Comparison of ENCODE assay signal across 1 cellular context in genomic region chr5:33440482-33441240, GRCh38.
A peak's percentile ranks its signal among the peaks of the same experiment; 100 is the strongest.
TF ChIP-seq lines count a peak whose summit lies in the region.

Gene TARS1, plus strand, starts transcription at chr5:33440965. Its CDS starts 122 bp downstream, at chr5:33441087.

TF ChIP-seq in K562, 482 proteins besides CTCF, POLR2A, EP300 and RAD21 (continued from another document and continues in another):
- TF ChIP-seq NR0B1 (IDR thresholded peaks at IDR 0.05; ENCODE audit: partially characterized antibody) = no peak
- no peak for TF ChIP-seq ZC3H11A (IDR thresholded peaks at IDR 0.05; ENCODE audit: low read depth, low read length)
- TF ChIP-seq AFF4 (CRISPR knock-in tag; IDR thresholded peaks at IDR 0.05) = peak; percentile 65; the same call in 1 of the 2 replicates
- no peak; the same call in 1 of the 2 replicates for TF ChIP-seq TARDBP (IDR thresholded peaks at IDR 0.05)
- no peak for TF ChIP-seq BRF2 (IDR thresholded peaks at IDR 0.05; ENCODE audit: borderline replicate concordance, insufficient read depth, insufficient read length)
- TF ChIP-seq SREBF1 (IDR thresholded peaks at IDR 0.05; ENCODE audit: borderline replicate concordance, low read depth, low read length) = no peak
- TF ChIP-seq DPF2 (IDR thresholded peaks at IDR 0.05) = peak; percentile 57
- peak; percentile 87 for TF ChIP-seq TAF7 (tag; IDR thresholded peaks at IDR 0.05)
- no peak for TF ChIP-seq NFE2L1 (tag; IDR thresholded peaks at IDR 0.05; ENCODE audit: borderline replicate concordance, low read depth)
- TF ChIP-seq MCM5 (IDR thresholded peaks at IDR 0.05; ENCODE audit: low read depth) = no peak
- TF ChIP-seq ZNF589 (CRISPR knock-in tag; IDR thresholded peaks at IDR 0.05; ENCODE audit: low read depth) = 0 out of 2 replicates have a peak, but pooled peaks have one; percentile 48
- no peak for TF ChIP-seq ZNF165 (CRISPR knock-in tag; IDR thresholded peaks at IDR 0.05; ENCODE audit: borderline replicate concordance)
- peak; percentile 77 for TF ChIP-seq POLR2AphosphoS5 (IDR thresholded peaks at IDR 0.05; ENCODE audit: control insufficient read depth, insufficient read depth, low read depth, low read length)
- peak; percentile 93 for TF ChIP-seq ELF1 (tag; IDR thresholded peaks at IDR 0.05)
- no peak for TF ChIP-seq TGIF2 (CRISPR knock-in tag; IDR thresholded peaks at IDR 0.05)
- TF ChIP-seq FOXA1 (IDR thresholded peaks at IDR 0.05; ENCODE audit: borderline replicate concordance) = no peak
- no peak for TF ChIP-seq CBX5 (IDR thresholded peaks at IDR 0.05; ENCODE audit: borderline replicate concordance, low read depth)
- TF ChIP-seq TCF7 (IDR thresholded peaks at IDR 0.05; ENCODE audit: borderline replicate concordance) = no peak
- TF ChIP-seq ZNF23 (CRISPR knock-in tag; IDR thresholded peaks at IDR 0.05) = no peak
- TF ChIP-seq BCOR (IDR thresholded peaks at IDR 0.05) = peak; percentile 47
- no peak for TF ChIP-seq SMARCA5 (IDR thresholded peaks at IDR 0.05)
- no peak for TF ChIP-seq ZNF318 (IDR thresholded peaks at IDR 0.05; ENCODE audit: borderline replicate concordance in 1 of 2, low read depth in 1 of 2)
- TF ChIP-seq NFATC3 (IDR thresholded peaks at IDR 0.05) = no peak
- TF ChIP-seq HEY1 (CRISPR knock-in tag; IDR thresholded peaks at IDR 0.05; ENCODE audit: borderline replicate concordance) = no peak; the same call in 1 of the 2 replicates
- TF ChIP-seq FIP1L1 (IDR thresholded peaks at IDR 0.05; ENCODE audit: low read depth, low read length, poor library complexity, severe bottlenecking) = no peak
- TF ChIP-seq THAP12 (CRISPR knock-in tag; IDR thresholded peaks at IDR 0.05) = peak; percentile 86
- TF ChIP-seq UBTF (IDR thresholded peaks at IDR 0.05; ENCODE audit: borderline replicate concordance in 1 of 2, low read depth in 2 of 2, low read length in 2 of 2) = peak in 1 of 2 experiments; percentile 44; a peak in 1 of 4 replicates
- TF ChIP-seq NUFIP1 (IDR thresholded peaks at IDR 0.05; ENCODE audit: partially characterized antibody) = no peak
- TF ChIP-seq ZNF12 (CRISPR knock-in tag; IDR thresholded peaks at IDR 0.05) = peak; percentile 65; the same call in 1 of the 2 replicates
- no peak; the same call in 1 of the 2 replicates for TF ChIP-seq HMGXB4 (CRISPR knock-in tag; IDR thresholded peaks at IDR 0.05)
- no peak for TF ChIP-seq STAT5B (CRISPR knock-in tag; IDR thresholded peaks at IDR 0.05)
